23 cellular contexts compared by ENCODE assay signal in genomic region chr20:20890751-20891150, GRCh38.
"Had no signal": no experiment of that assay in that cellular context is flagged by ENCODE, and none has a peak within 500 bp of the region (broad histone marks: within the 10 kb centered on the region; RNA-seq: fewer than 3 reads in every experiment).

No MANE protein-coding gene starts in this region.

- H3K9me3 ChIP-seq: psoas muscle, right lobe of liver, sigmoid colon, stomach, tibial artery, transverse colon, upper lobe of right lung, uterus had no signal

- H3K9ac ChIP-seq: neural progenitor cell, parathyroid adenoma had no signal

- H3K4me3 ChIP-seq: neural progenitor cell, ovary, psoas muscle, right lobe of liver, sigmoid colon, stomach, tibial artery, transverse colon, upper lobe of right lung, uterus had no signal

- H3K79me2 ChIP-seq: parathyroid adenoma had no signal

- H3K27ac ChIP-seq: neural progenitor cell, ovary, parathyroid adenoma, psoas muscle, right lobe of liver, sigmoid colon, stomach, tibial artery, transverse colon, upper lobe of right lung, uterus had no signal

- FAIRE-seq: small intestine had no signal

- H2AFZ ChIP-seq: neural progenitor cell, parathyroid adenoma had no signal

- H3K36me3 ChIP-seq: neural progenitor cell, ovary, right lobe of liver, sigmoid colon, stomach, tibial artery, transverse colon, upper lobe of right lung, uterus had no signal

- H3K4me2 ChIP-seq: neural progenitor cell had no signal

- H3K4me1 ChIP-seq: parathyroid adenoma, psoas muscle, right lobe of liver, sigmoid colon, stomach, tibial artery, transverse colon, upper lobe of right lung, uterus had no signal

- ATAC-seq: natural killer cell; psoas muscle; right cardiac atrium; right lobe of liver; stimulated activated effector memory CD8-positive, alpha-beta T cell treated with anti-CD3 and anti-CD28 coated beads, Interleukin-12 subunit alpha, Interleukin-12 subunit beta, amount 100 ng/mL, for 72 hours; stimulated activated naive B cell treated with anti-CD40 and anti-IgM and Interleukin-4, amounts not matched to agents 10 μg/mL and 1 μg/mL and 100 μg/mL, for 72 hours; upper lobe of right lung had no signal

- H3K27me3 ChIP-seq: ovary, right lobe of liver, tibial artery, transverse colon, upper lobe of right lung, uterus had no signal

- DNase-seq: natural killer cell; occipital lobe; ovary; posterior cingulate gyrus; psoas muscle; right cardiac atrium; right lobe of liver; sigmoid colon; small intestine; stimulated activated CD4-positive, alpha-beta T cell treated with anti-CD3 and anti-CD28 coated beads, Interleukin-15, amount 100 ng/mL, for 24 hours; stimulated activated CD4-positive, alpha-beta T cell treated with anti-CD3 and anti-CD28 coated beads, Interleukin-2, amount 100 ng/mL, for 24 hours; stimulated activated CD4-positive, alpha-beta T cell treated with anti-CD3 and anti-CD28 coated beads, Interleukin-2, amount 100 ng/mL, for 48 hours; stimulated activated CD4-positive, alpha-beta T cell treated with anti-CD3 and anti-CD28 coated beads, Interleukin-4, amount 100 ng/mL, for 24 hours; stimulated activated naive B cell treated with anti-CD40 and anti-IgM and Interleukin-4, amounts not matched to agents 10 μg/mL and 1 μg/mL and 100 μg/mL, for 72 hours; stimulated activated naive CD4-positive, alpha-beta T cell treated with Interleukin-2 at 50 U/mL for 16 hours; stomach; tibial artery; transverse colon; upper lobe of right lung; uterus had no signal
